ENCODE assay signal across 8 cellular contexts in the genomic region with DNA sequence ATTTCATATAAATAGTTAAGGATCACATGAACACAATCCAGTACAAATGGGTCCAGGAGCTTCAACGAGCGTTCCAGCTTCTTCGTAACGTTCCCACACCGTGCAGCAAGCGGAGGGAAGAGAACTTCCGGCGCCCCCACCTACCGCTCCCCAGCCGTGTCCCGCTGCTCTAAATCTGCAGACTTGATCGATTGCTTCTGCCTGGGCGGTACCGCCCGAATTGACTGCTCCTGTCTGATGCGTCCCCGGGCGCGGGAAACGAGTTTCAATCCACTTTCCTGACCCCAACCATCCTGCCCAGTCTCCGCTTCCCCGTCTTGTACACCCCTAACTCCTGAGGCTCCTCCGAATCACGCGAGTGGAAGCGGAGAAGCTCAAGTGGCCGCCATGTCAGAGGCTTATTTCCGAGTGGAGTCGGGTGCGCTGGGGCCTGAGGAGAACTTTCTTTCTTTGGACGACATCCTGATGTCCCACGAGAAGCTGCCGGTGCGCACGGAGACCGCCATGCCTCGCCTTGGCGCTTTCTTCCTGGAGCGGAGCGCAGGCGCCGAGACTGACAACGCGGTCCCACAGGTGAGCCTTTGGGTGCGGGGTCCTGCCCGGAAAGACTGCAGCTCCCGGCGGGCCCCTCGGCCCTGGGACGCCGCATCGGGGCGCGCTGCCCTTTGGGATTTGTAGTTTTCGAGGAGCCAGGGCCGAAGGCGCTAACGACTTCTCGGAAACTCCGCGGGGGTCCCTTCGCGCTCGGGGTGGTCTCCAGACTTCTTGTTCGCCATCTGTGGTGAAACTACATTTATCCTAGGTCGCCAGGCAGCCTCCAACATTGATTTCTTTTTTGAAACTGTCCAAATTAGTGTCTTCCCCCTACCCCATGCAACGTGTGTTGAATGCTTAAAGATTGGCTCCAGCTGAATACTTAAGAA. TPM values are rescaled to one million over a fixed set of nuclear protein-coding genes. Genes with fewer than 3 reads are reported as not detected.
DNase-seq lines count a peak whose midpoint lies in the region; ATAC-seq and TF ChIP-seq lines count a peak whose summit lies in the region.

A gene (plus strand): TSS at position 257 of the 923 bp plus-strand sequence. CDS start 131 bp downstream, at position 388.

- H3K9me3 ChIP-seq in AG04450 (ENCODE audit: control insufficient read depth, insufficient read depth, low read length): no peaks in the 10 kb centered on the region

- H3K27ac ChIP-seq in AG04450 (ENCODE audit: low read depth, low read length): no peak within 1 kb of the TSS

- H3K27me3 Mint-ChIP-seq in activated B cell treated with CpG ODN at 0.5 μM for 24 hours: peaks cover 3% of the 10 kb centered on the region

- H3K9me3 Mint-ChIP-seq in activated B cell treated with CpG ODN at 0.5 μM for 24 hours: no peaks in the 10 kb centered on the region

- POLR2A ChIA-PET in AG04450 (lab: Yijun Ruan, JAX) (interaction anchor here (1.0 kb wide), 1 partner anchor 64 kb away, joined by 3 read pairs; no protein-coding TSS in a partner anchor), activated B cell treated with CpG ODN at 0.5 μM for 24 hours (lab: Charles Lee) (interaction anchor here (0.6 to 1.5 kb wide), 5 partner anchors 16 to 292 kb away, joined by 3 to 8 read pairs (median 3); a partner anchor contains a TSS)

- H3K4me1 Mint-ChIP-seq in activated B cell treated with CpG ODN at 0.5 μM for 24 hours: peaks cover 15% of the 10 kb centered on the region

- CTCF ChIA-PET in AG04450 (lab: Charles Lee): interaction anchor here (1.2 to 5.5 kb wide), 4 partner anchors 55 to 103 kb away, joined by 4 to 22 read pairs (median 7); no protein-coding TSS in a partner anchor
- CTCF ChIA-PET in activated B cell treated with CpG ODN at 0.5 μM for 24 hours (lab: Charles Lee): interaction anchor here (0.6 to 1.9 kb wide), 3 partner anchors 55 to 95 kb away, joined by 4 to 6 read pairs (median 4); no protein-coding TSS in a partner anchor

- H3K4me3 ChIP-seq in AG04450 (ENCODE audit: low read depth, low read length): peak within 1 kb of the TSS; percentile 75

- ATAC-seq in GM18907 (IDR thresholded peaks at IDR 0.05; ENCODE audit: unreplicated experiment) (peak; percentile 96), HG03159 (IDR thresholded peaks at IDR 0.05; ENCODE audit: unreplicated experiment) (peak; percentile 92), activated B cell treated with CpG ODN at 0.5 μM for 24 hours (ENCODE audit: low read depth) (peak; percentile 97)

- H3K4me3 Mint-ChIP-seq in activated B cell treated with CpG ODN at 0.5 μM for 24 hours: peak within 1 kb of the TSS; percentile 100

- TF ChIP-seq CTCF in AG04450 (IDR thresholded peaks at IDR 0.05; ENCODE audit: low read depth, low read length): no peak
- no peak for TF ChIP-seq CTCF in activated B cell treated with CpG ODN at 0.5 μM for 24 hours (IDR thresholded peaks at IDR 0.05)

- DNase-seq in AG04450 (ENCODE audit: low read depth, low spot score) (peak; percentile 68), NCI-H2227 treated with DMSO at 0.1 percent for 48 hours (lab: John Stamatoyannopoulos, UW) (peak; percentile 63), activated B cell treated with CpG ODN at 0.5 μM for 24 hours (peak; percentile 77), iris pigment epithelial cell (ENCODE audit: low read depth) (peak; percentile 92)
- peak; percentile 74 for DNase-seq in central memory CD4-positive, alpha-beta T cell
- peak; percentile 79 for DNase-seq in stimulated activated CD4-positive, alpha-beta T cell treated with anti-CD3 and anti-CD28 coated beads, Interleukin-12 subunit alpha, Interleukin-12 subunit beta, amount 100 ng/mL, for 4 hours

- H3K27ac Mint-ChIP-seq in activated B cell treated with CpG ODN at 0.5 μM for 24 hours: peak within 1 kb of the TSS; percentile 97

- intact Hi-C loops in activated B cell treated with CpG ODN at 0.5 μM for 24 hours (cut with micrococcal nuclease): loop anchor here (1.0 to 5.0 kb wide), 10 partner anchors 20 to 657 kb away; a partner anchor contains a TSS

- peaks cover 5% of the 10 kb centered on the region for H3K36me3 Mint-ChIP-seq in activated B cell treated with CpG ODN at 0.5 μM for 24 hours (ENCODE audit: low read depth)

- peaks cover 7% of the 10 kb centered on the region for H3K27me3 ChIP-seq in AG04450 (ENCODE audit: control insufficient read depth, insufficient read depth, low read length)

RNA-seq across cellular contexts. Expression of the gene that starts here (rescaled TPM):
- polyA plus RNA-seq in AG04450 (2011; rRNA removed): 2.5 and 3.3 TPM in 2 replicates
- polyA minus RNA-seq in AG04450 (2011; rRNA and poly(A)+ RNA removed): 2.0 and 2.4 TPM in 2 replicates
- 5.3 and 6.9 TPM in 2 replicates for total RNA-seq in activated B cell treated with CpG ODN at 0.5 μM for 24 hours
